Comparison of ENCODE assay signal across 7 cellular contexts in genomic region chr5:156239800-156240199, GRCh38.
"Had no signal": no experiment of that assay in that cellular context is flagged by ENCODE, and none has a peak within 500 bp of the region (broad histone marks: within the 10 kb centered on the region; RNA-seq: fewer than 3 reads in every experiment).

No MANE protein-coding gene starts in this region.

- H2AFZ ChIP-seq: GM23338 had no signal

- FAIRE-seq: H1, H54, HTR-8/SVneo had no signal

- DNase-seq: H9, HCEC 1CT, KBM-7 had no signal

- H3K4me2 ChIP-seq: GM23338 had no signal

- H3K4me3 ChIP-seq: GM23338 had no signal

- ATAC-seq: GM23338 had no signal
